Comparison of ENCODE assay signal across 10 cellular contexts in the genomic region with DNA sequence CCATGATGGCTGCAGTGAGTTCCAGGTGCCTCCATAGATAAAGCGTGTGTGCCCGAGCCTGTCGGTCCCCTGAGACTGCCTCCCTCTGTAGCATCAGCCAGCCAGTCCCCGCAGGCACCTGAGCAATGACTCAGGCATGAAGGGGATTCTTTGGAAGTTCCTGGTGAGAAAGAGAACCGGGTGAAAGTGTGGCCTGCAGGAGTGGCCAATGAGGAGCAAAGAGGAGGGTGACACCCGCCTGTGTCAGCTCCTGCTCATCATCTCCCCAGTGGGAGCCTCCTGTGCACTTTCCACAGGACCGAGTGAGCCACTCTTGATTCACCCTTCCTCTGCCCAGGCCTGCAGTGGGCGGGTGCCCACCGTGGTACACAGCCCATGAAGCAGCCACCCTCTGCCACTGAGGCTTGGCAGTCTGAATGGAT.
DNase-seq lines count a peak whose midpoint lies in the region; ATAC-seq and TF ChIP-seq lines count a peak whose summit lies in the region.
"Had no signal": no experiment of that assay in that cellular context is flagged by ENCODE, and none has a peak within 500 bp of the region (broad histone marks: within the 10 kb centered on the region; RNA-seq: fewer than 3 reads in every experiment).

No MANE protein-coding gene starts in this region.

- intact Hi-C loops in vagina (cut with DNase I) = no loop called here

- H3K9me3 Mint-ChIP-seq in activated T-cell treated with anti-CD3 and anti-CD28 coated beads, Interleukin-2, amount 50 U/mL, for 4 hours = no peaks in the 10 kb centered on the region
- H3K9me3 Mint-ChIP-seq: CD8-positive, alpha-beta memory T cell had no signal

- peak; percentile 41 to 52 for ATAC-seq in activated T-cell treated with anti-CD3 and anti-CD28 coated beads, Interleukin-2, amount 50 U/mL, for 4 hours

- no peaks in the 10 kb centered on the region for H3K27me3 ChIP-seq in vagina

- no peaks in the 10 kb centered on the region for H3K9me3 ChIP-seq in vagina

- H3K4me1 Mint-ChIP-seq in activated T-cell treated with anti-CD3 and anti-CD28 coated beads, Interleukin-2, amount 50 U/mL, for 4 hours (ENCODE audit: low read depth) = peaks cover 12% of the 10 kb centered on the region

- H3K27me3 Mint-ChIP-seq in activated T-cell treated with anti-CD3 and anti-CD28 coated beads, Interleukin-2, amount 50 U/mL, for 4 hours (ENCODE audit: low read depth) = no peaks in the 10 kb centered on the region

- peak overlapping the region; percentile 72 for H3K27ac ChIP-seq in vagina
- H3K27ac ChIP-seq: WERI-Rb-1 had no signal

- no peaks in the 10 kb centered on the region for H3K36me3 Mint-ChIP-seq in activated T-cell treated with anti-CD3 and anti-CD28 coated beads, Interleukin-2, amount 50 U/mL, for 4 hours (ENCODE audit: insufficient read depth)
- H3K36me3 Mint-ChIP-seq: CD8-positive, alpha-beta memory T cell had no signal

- H3K4me1 ChIP-seq in vagina = peaks cover 23% of the 10 kb centered on the region

- TF ChIP-seq POLR2A in vagina (IDR thresholded peaks at IDR 0.05) = no peak

- H3K4me3 ChIP-seq in vagina = no peak overlapping the region

- TF ChIP-seq CTCF in vagina (IDR thresholded peaks at IDR 0.05) = no peak

- H3K4me3 Mint-ChIP-seq in activated T-cell treated with anti-CD3 and anti-CD28 coated beads, Interleukin-2, amount 50 U/mL, for 4 hours = no peak overlapping the region
- H3K4me3 Mint-ChIP-seq: CD8-positive, alpha-beta memory T cell had no signal

- DNase-seq in stimulated activated CD4-positive, alpha-beta T cell treated with anti-CD3 and anti-CD28 coated beads, Interleukin-15, amount 100 ng/mL, for 48 hours (ENCODE audit: low read depth in 2 of 2) = peak; percentile 46 to 48
- no peak for DNase-seq in stimulated activated CD4-positive, alpha-beta T cell treated with anti-CD3 and anti-CD28 coated beads, Interleukin-12 subunit alpha, Interleukin-12 subunit beta, amount 100 ng/mL, for 4 hours
- DNase-seq in activated T-cell treated with anti-CD3 and anti-CD28 coated beads, Interleukin-2, amount 50 U/mL, for 4 hours = no peak
- peak; percentile 66 for DNase-seq in iris pigment epithelial cell (ENCODE audit: low read depth)
- DNase-seq in vagina (ENCODE audit: extremely low spot score in 2 of 2) = no peak
- no peak for DNase-seq in SK-N-DZ (ENCODE audit: low spot score)
- no peak for DNase-seq in NCI-H2196 treated with DMSO at 0.1 percent for 48 hours (lab: John Stamatoyannopoulos, UW; ENCODE audit: unreplicated experiment)
- no peak for DNase-seq in NK-92 (lab: John Stamatoyannopoulos, UW; ENCODE audit: unreplicated experiment)
- DNase-seq: CD8-positive, alpha-beta memory T cell; WERI-Rb-1 had no signal

- no peaks in the 10 kb centered on the region for H3K36me3 ChIP-seq in vagina
- H3K36me3 ChIP-seq: WERI-Rb-1 had no signal

Comparison
In these comparisons a context has a peak if more than half of its experiments do, and no peak if none do; other contexts are left out.
1. DNase-seq: peak in stimulated activated CD4-positive, alpha-beta T cell treated with anti-CD3 and anti-CD28 coated beads, Interleukin-15, amount 100 ng/mL, for 48 hours (2 of 2) and iris pigment epithelial cell (single experiment); none in stimulated activated CD4-positive, alpha-beta T cell treated with anti-CD3 and anti-CD28 coated beads, Interleukin-12 subunit alpha, Interleukin-12 subunit beta, amount 100 ng/mL, for 4 hours (single experiment), activated T-cell treated with anti-CD3 and anti-CD28 coated beads, Interleukin-2, amount 50 U/mL, for 4 hours (single experiment), vagina (0 of 2), SK-N-DZ (single experiment), NCI-H2196 treated with DMSO at 0.1 percent for 48 hours (single experiment) and NK-92 (single experiment).